Comparison of ENCODE assay signal across 12 cellular contexts in the genomic region with DNA sequence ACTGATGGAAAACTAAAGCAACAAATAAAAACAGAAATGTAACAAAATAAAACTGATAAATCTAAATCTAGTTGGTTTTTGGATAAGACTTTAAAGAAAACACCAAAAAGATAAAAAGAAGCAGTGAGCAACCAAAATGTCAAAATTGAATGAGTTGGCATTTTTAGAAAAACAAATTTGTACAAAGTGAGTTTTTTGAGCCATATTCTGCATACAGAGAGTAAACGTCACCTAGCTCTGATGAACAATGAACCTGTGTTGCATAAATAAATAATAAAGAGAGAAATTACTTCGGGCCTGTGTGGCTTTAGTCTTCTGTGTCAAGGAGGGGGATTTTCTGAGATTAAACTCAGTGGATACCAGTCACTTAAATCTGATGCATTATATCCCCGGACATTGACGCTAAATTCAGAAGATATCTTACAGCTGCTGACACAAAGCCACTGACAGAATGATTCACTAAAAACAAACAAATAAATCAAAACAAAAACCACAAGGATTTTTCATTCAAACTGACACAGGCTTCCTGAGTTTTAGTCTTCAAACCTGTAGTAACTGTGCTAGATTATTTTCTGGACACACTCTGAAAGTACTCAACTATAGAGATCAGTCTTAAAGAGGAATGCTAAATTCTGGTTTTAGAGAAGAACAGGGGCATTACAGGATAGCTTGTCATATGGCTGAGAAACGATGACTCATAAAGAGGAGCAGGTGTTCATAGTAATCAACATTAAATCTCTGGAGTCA.
DNase-seq lines count a peak whose midpoint lies in the region; ATAC-seq, FAIRE-seq and TF ChIP-seq lines count a peak whose summit lies in the region.
"Had no signal": no experiment of that assay in that cellular context is flagged by ENCODE, and none has a peak within 500 bp of the region (broad histone marks: within the 10 kb centered on the region; RNA-seq: fewer than 3 reads in every experiment).

No MANE protein-coding gene starts in this region.

- no peak for FAIRE-seq in astrocyte (lab: Jason Lieb, UNC)
- FAIRE-seq in HTR-8/SVneo (lab: Jason Lieb, UNC): no peak
- FAIRE-seq: G401.6 had no signal

- TF ChIP-seq CTCF in 22Rv1 (IDR thresholded peaks at IDR 0.05) (no peak), HEK293 (tag by site-specific recombination; IDR thresholded peaks at IDR 0.05) (no peak), astrocyte (IDR thresholded peaks at IDR 0.05; ENCODE audit: insufficient read depth, low read depth, low read length) (no peak), gastrocnemius medialis (IDR thresholded peaks at IDR 0.05 in 4 of 5, conservative IDR thresholded peaks at IDR 0.05 in 1 of 5) (no peak)

- ATAC-seq in gastrocnemius medialis (no peak), GM18909 (IDR thresholded peaks at IDR 0.05; ENCODE audit: poor library complexity, unreplicated experiment) (no peak)

- no peak overlapping the region for H3K9ac ChIP-seq in astrocyte (ENCODE audit: low read length)

- in situ Hi-C loops in gastrocnemius medialis (cut with MboI; ENCODE audit: low sequenced_read_pairs in 4 of 4): no loop called here

- H2AFZ ChIP-seq in astrocyte (ENCODE audit: low read depth, low read length): no peak overlapping the region

- H3K4me3 ChIP-seq in HEK293 (ENCODE audit: low read depth, low read length) (no peak overlapping the region), astrocyte (ENCODE audit: insufficient read depth, low read depth, low read length) (no peak overlapping the region), gastrocnemius medialis (no peak overlapping the region)
- H3K4me3 ChIP-seq: sigmoid colon had no signal

- H3K4me1 Mint-ChIP-seq in astrocyte (ENCODE audit: low read depth, unreplicated experiment): no peaks in the 10 kb centered on the region

- POLR2A ChIA-PET in HEK293 (lab: Yijun Ruan, JAX): no interaction called here

- no peaks in the 10 kb centered on the region for H3K79me2 ChIP-seq in astrocyte (ENCODE audit: insufficient read depth, low read length)

- H3K4me2 ChIP-seq in astrocyte (ENCODE audit: low read length): no peak overlapping the region

- no peak overlapping the region for H3K27ac Mint-ChIP-seq in astrocyte (ENCODE audit: unreplicated experiment)
- H3K27ac Mint-ChIP-seq: activated CD4-positive, alpha-beta memory T cell treated with anti-CD3 and anti-CD28 coated beads for 36 hours; activated naive CD4-positive, alpha-beta T cell treated with anti-CD3 and anti-CD28 coated beads for 36 hours had no signal

- H3K9me3 ChIP-seq in HEK293 (ENCODE audit: control insufficient read depth, insufficient read depth, low read depth, low read length): no peaks in the 10 kb centered on the region
- H3K9me3 ChIP-seq in astrocyte (ENCODE audit: insufficient read depth, low read depth, low read length): no peaks in the 10 kb centered on the region
- H3K9me3 ChIP-seq in gastrocnemius medialis: no peaks in the 10 kb centered on the region
- H3K9me3 ChIP-seq: sigmoid colon had no signal

- TF ChIP-seq POLR2A in gastrocnemius medialis (IDR thresholded peaks at IDR 0.05): no peak

- H3K9me3 Mint-ChIP-seq in astrocyte (ENCODE audit: unreplicated experiment): no peaks in the 10 kb centered on the region
- H3K9me3 Mint-ChIP-seq: activated CD4-positive, alpha-beta memory T cell treated with anti-CD3 and anti-CD28 coated beads for 36 hours had no signal

- H4K20me1 ChIP-seq in astrocyte (ENCODE audit: insufficient read depth, low read length): no peaks in the 10 kb centered on the region

- H3K36me3 ChIP-seq in HEK293 (ENCODE audit: control insufficient read depth in 2 of 2, insufficient read depth in 1 of 2, low read length in 2 of 2) (no peaks in the 10 kb centered on the region), astrocyte (ENCODE audit: insufficient read depth, low read length) (no peaks in the 10 kb centered on the region), gastrocnemius medialis (no peaks in the 10 kb centered on the region)
- H3K36me3 ChIP-seq: sigmoid colon had no signal

- DNase-seq in NCI-H2171 (lab: John Stamatoyannopoulos, UW) (peak; percentile 13), astrocyte (ENCODE audit: low read depth) (peak; percentile 18), HTR-8/SVneo (ENCODE audit: insufficient read length, low spot score) (no peak), gastrocnemius medialis (no peak)
- DNase-seq in activated CD4-positive, alpha-beta T cell treated with anti-CD3 and anti-CD28 coated beads for 4 hours: no peak
- DNase-seq: activated CD4-positive, alpha-beta memory T cell treated with anti-CD3 and anti-CD28 coated beads for 36 hours; activated naive CD4-positive, alpha-beta T cell treated with anti-CD3 and anti-CD28 coated beads for 36 hours; sigmoid colon had no signal

- no peaks in the 10 kb centered on the region for H3K27me3 Mint-ChIP-seq in astrocyte (ENCODE audit: low read depth, unreplicated experiment)
- H3K27me3 Mint-ChIP-seq: activated CD4-positive, alpha-beta memory T cell treated with anti-CD3 and anti-CD28 coated beads for 36 hours had no signal

- CTCF ChIA-PET in HEK293 (lab: Yijun Ruan, JAX): no interaction called here

- no peaks in the 10 kb centered on the region for H3K27me3 ChIP-seq in astrocyte (ENCODE audit: insufficient read depth, low read length)
- H3K27me3 ChIP-seq in gastrocnemius medialis: no peaks in the 10 kb centered on the region
- H3K27me3 ChIP-seq: sigmoid colon had no signal

- no peak overlapping the region for H3K4me3 Mint-ChIP-seq in astrocyte (ENCODE audit: unreplicated experiment)
- H3K4me3 Mint-ChIP-seq: activated CD4-positive, alpha-beta memory T cell treated with anti-CD3 and anti-CD28 coated beads for 36 hours; activated naive CD4-positive, alpha-beta T cell treated with anti-CD3 and anti-CD28 coated beads for 36 hours had no signal

- H3K27ac ChIP-seq in 22Rv1 (peak overlapping the region; percentile 12; the same call in 1 of the 2 replicates), HEK293 (ENCODE audit: extremely low read depth, low read depth, low read length) (no peak overlapping the region), astrocyte (ENCODE audit: low read depth, low read length) (no peak overlapping the region), gastrocnemius medialis (no peak overlapping the region)
- H3K27ac ChIP-seq: sigmoid colon had no signal

- no peaks in the 10 kb centered on the region; the same call in 1 of the 2 replicates for H3K4me1 ChIP-seq in HEK293 (ENCODE audit: control insufficient read depth, insufficient read depth, low read length)
- peaks cover 3% of the 10 kb centered on the region for H3K4me1 ChIP-seq in astrocyte (ENCODE audit: insufficient read depth, low read length)
- no peaks in the 10 kb centered on the region for H3K4me1 ChIP-seq in gastrocnemius medialis
- H3K4me1 ChIP-seq: sigmoid colon had no signal

- intact Hi-C loops in gastrocnemius medialis (cut with DNase I; ENCODE audit: low total_unique reads): no loop called here

- H3K36me3 Mint-ChIP-seq in astrocyte (ENCODE audit: low read depth, unreplicated experiment): no peaks in the 10 kb centered on the region
- H3K36me3 Mint-ChIP-seq: activated CD4-positive, alpha-beta memory T cell treated with anti-CD3 and anti-CD28 coated beads for 36 hours had no signal

TF ChIP-seq in HEK293, 187 proteins besides CTCF, POLR2A, EP300 and RAD21 (continues in another document):
- TF ChIP-seq ZNF629 (tag by site-specific recombination; IDR thresholded peaks at IDR 0.05) (peak; percentile 51), SP7 (tag by site-specific recombination; IDR thresholded peaks at IDR 0.05) (peak; percentile 26; the same call in 1 of the 2 replicates), ZNF843 (tag by site-specific recombination; IDR thresholded peaks at IDR 0.05) (0 out of 2 replicates have a peak, but pooled peaks have one; percentile 24), KLF8 (tag by site-specific recombination; IDR thresholded peaks at IDR 0.05) (0 out of 2 replicates have a peak, but pooled peaks have one; percentile 40), OSR2 (tag by site-specific recombination; IDR thresholded peaks at IDR 0.05) (peak; percentile 58), ZNF335 (tag by site-specific recombination; conservative IDR thresholded peaks at IDR 0.05) (peak; percentile 28; the same call in 1 of the 2 replicates), ZNF585B (tag by site-specific recombination; IDR thresholded peaks at IDR 0.05) (no peak), ZNF768 (tag by site-specific recombination; IDR thresholded peaks at IDR 0.05) (no peak), ZBTB17 (tag by site-specific recombination; IDR thresholded peaks at IDR 0.05) (peak; percentile 39; the same call in 1 of the 2 replicates), ZNF394 (tag by site-specific recombination; IDR thresholded peaks at IDR 0.05; ENCODE audit: borderline replicate concordance) (0 out of 2 replicates have a peak, but pooled peaks have one; percentile 21)
- TF ChIP-seq, protein P1, sequence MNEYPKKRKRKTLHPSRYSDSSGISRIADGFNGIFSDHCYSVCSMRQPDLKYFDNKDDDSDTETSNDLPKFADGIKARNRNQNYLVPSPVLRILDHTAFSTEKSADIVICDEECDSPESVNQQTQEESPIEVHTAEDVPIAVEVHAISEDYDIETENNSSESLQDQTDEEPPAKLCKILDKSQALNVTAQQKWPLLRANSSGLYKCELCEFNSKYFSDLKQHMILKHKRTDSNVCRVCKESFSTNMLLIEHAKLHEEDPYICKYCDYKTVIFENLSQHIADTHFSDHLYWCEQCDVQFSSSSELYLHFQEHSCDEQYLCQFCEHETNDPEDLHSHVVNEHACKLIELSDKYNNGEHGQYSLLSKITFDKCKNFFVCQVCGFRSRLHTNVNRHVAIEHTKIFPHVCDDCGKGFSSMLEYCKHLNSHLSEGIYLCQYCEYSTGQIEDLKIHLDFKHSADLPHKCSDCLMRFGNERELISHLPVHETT (tag by site-specific recombination; IDR thresholded peaks at IDR 0.05): peak; percentile 53
- TF ChIP-seq, protein P2, sequence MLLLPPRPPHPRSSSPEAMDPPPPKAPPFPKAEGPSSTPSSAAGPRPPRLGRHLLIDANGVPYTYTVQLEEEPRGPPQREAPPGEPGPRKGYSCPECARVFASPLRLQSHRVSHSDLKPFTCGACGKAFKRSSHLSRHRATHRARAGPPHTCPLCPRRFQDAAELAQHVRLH (tag by site-specific recombination; IDR thresholded peaks at IDR 0.05): no peak

Comparison
In these comparisons a context has a peak if more than half of its experiments do, and no peak if none do; other contexts are left out.
1. DNase-seq: peak in NCI-H2171 (single experiment) and astrocyte (single experiment); none in HTR-8/SVneo (single experiment), activated CD4-positive, alpha-beta T cell treated with anti-CD3 and anti-CD28 coated beads for 4 hours (0 of 2) and gastrocnemius medialis (0 of 2).